Comparison of ENCODE assay signal across 36 cellular contexts in the genomic region with DNA sequence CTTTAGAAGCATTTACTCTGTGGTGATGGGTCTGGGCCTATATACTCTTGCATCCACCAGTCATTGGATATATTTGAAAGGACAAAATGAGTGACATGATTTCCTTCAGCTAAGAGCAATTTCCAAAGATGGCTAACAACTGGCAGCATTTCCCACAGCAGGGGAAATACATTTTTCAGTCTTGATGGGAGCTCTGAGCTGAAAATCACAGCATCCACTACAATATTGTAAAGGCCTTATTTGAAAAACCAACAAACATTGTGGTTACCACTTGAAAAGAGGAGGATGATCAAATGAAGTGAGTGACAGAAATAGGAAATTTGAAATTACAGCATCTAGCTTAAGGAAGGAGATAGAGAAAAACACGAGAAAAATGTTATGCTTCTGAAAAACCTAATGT.
A peak's percentile ranks its signal among the peaks of the same experiment; 100 is the strongest.
DNase-seq lines count a peak whose midpoint lies in the region; ATAC-seq, FAIRE-seq and TF ChIP-seq lines count a peak whose summit lies in the region.
"Had no signal": no experiment of that assay in that cellular context is flagged by ENCODE, and none has a peak within 500 bp of the region (broad histone marks: within the 10 kb centered on the region; RNA-seq: fewer than 3 reads in every experiment).

No MANE protein-coding gene starts in this region.

- no peaks in the 10 kb centered on the region for H4K20me1 ChIP-seq in GM23338 (replicated peaks; ENCODE audit: insufficient read depth)
- no peaks in the 10 kb centered on the region for H4K20me1 ChIP-seq in H1 (replicated peaks in 1 of 2; ENCODE audit: control insufficient read depth in 1 of 2, insufficient read depth in 2 of 2, low read length in 2 of 2)
- no peaks in the 10 kb centered on the region for H4K20me1 ChIP-seq in neural cell (ENCODE audit: insufficient read depth)
- H4K20me1 ChIP-seq: BLaER1; BLaER1 treated with 17β-estradiol and CSF1 and Interleukin-3, amounts not matched to agents 10 nM and 100 nM had no signal

- peak overlapping the region; percentile 11; the same call in 1 of the 2 replicates for H2AFZ ChIP-seq in GM23338
- peak overlapping the region; percentile 56; the same call in 1 of the 2 replicates for H2AFZ ChIP-seq in H1 (ENCODE audit: low read length)
- H2AFZ ChIP-seq in neural cell (ENCODE audit: low read depth, low read length): no peak overlapping the region

- TF ChIP-seq CTCF in GM23338 (conservative IDR thresholded peaks at IDR 0.05; ENCODE audit: low read depth in 2 of 2) (no peak), WTC11 (IDR thresholded peaks at IDR 0.05) (no peak), H1 (IDR thresholded peaks at IDR 0.05; ENCODE audit: control extremely low read depth in 1 of 3, insufficient read depth in 1 of 3, low read depth in 1 of 3, low read length in 3 of 3) (no peak), neural cell (IDR thresholded peaks at IDR 0.05; ENCODE audit: poor library complexity, severe bottlenecking) (no peak), D721Med (IDR thresholded peaks at IDR 0.05; ENCODE audit: insufficient read depth, missing control alignments) (no peak), suprapubic skin (IDR thresholded peaks at IDR 0.05) (no peak)

- no peak overlapping the region for H2BK5ac ChIP-seq in H1 (ENCODE audit: low read depth, low read length)

- ATAC-seq in GM23338 (no peak), WTC11 (no peak), HG03159 (IDR thresholded peaks at IDR 0.05; ENCODE audit: unreplicated experiment) (no peak)
- ATAC-seq: A549; CD8-positive, alpha-beta T cell had no signal

- TF ChIP-seq EP300 in H1 (IDR thresholded peaks at IDR 0.05; ENCODE audit: borderline replicate concordance in 1 of 2, low read depth in 2 of 2, low read length in 2 of 2) (no peak), neural cell (conservative IDR thresholded peaks at IDR 0.05; ENCODE audit: poor library complexity, severe bottlenecking) (peak; percentile 75), suprapubic skin (IDR thresholded peaks at IDR 0.05) (no peak)

- no peak overlapping the region for H2AK5ac ChIP-seq in H1 (ENCODE audit: low read depth, low read length)

- H3K9me3 ChIP-seq in H1 (ENCODE audit: insufficient read depth in 2 of 2, low read depth in 1 of 2, low read length in 1 of 2) (no peaks in the 10 kb centered on the region), neural cell (ENCODE audit: low read length) (no peaks in the 10 kb centered on the region), suprapubic skin (no peaks in the 10 kb centered on the region)
- H3K9me3 ChIP-seq: A549; BE2C; BLaER1; BLaER1 treated with 17β-estradiol and CSF1 and Interleukin-3, amounts not matched to agents 10 nM and 100 nM; Caco-2 had no signal

- no peak overlapping the region for H2BK120ac ChIP-seq in H1 (replicated peaks; ENCODE audit: low read depth, low read length)

- H3K4me2 ChIP-seq in GM23338 (no peak overlapping the region), H1 (ENCODE audit: insufficient read depth in 1 of 2, low read depth in 2 of 2, low read length in 2 of 2) (no peak overlapping the region), neural cell (ENCODE audit: low read length) (no peak overlapping the region)
- H3K4me2 ChIP-seq: A549; BLaER1; BLaER1 treated with 17β-estradiol and CSF1 and Interleukin-3, amounts not matched to agents 10 nM and 100 nM had no signal

- no peaks in the 10 kb centered on the region for H3K23me2 ChIP-seq in H1 (ENCODE audit: low read depth, low read length)

- H3K9ac ChIP-seq in H1 (replicated peaks in 1 of 4; ENCODE audit: extremely low read depth in 1 of 4, low read depth in 3 of 4, low read length in 3 of 4) (no peak overlapping the region), neural cell (ENCODE audit: low read length) (no peak overlapping the region)
- H3K9ac ChIP-seq: BLaER1; BLaER1 treated with 17β-estradiol and CSF1 and Interleukin-3, amounts not matched to agents 10 nM and 100 nM had no signal

- H3K4me1 ChIP-seq in GM23338 (ENCODE audit: insufficient read depth): no peaks in the 10 kb centered on the region
- no peaks in the 10 kb centered on the region for H3K4me1 ChIP-seq in H1 (replicated peaks in 1 of 4; ENCODE audit: control insufficient read depth in 3 of 4, insufficient read depth in 4 of 4, low read length in 3 of 4)
- H3K4me1 ChIP-seq in suprapubic skin: no peaks in the 10 kb centered on the region
- H3K4me1 ChIP-seq: A549; BE2C; BLaER1; BLaER1 treated with 17β-estradiol and CSF1 and Interleukin-3, amounts not matched to agents 10 nM and 100 nM; Caco-2 had no signal

- TF ChIP-seq POLR2A in H1 (IDR thresholded peaks at IDR 0.05; ENCODE audit: control extremely low read depth in 1 of 2, low read depth in 2 of 2, low read length in 2 of 2): no peak
- TF ChIP-seq POLR2A in suprapubic skin (IDR thresholded peaks at IDR 0.05): no peak

- no peaks in the 10 kb centered on the region for H3K79me1 ChIP-seq in H1 (ENCODE audit: low read depth, low read length)

- no peak overlapping the region for H2BK20ac ChIP-seq in H1 (ENCODE audit: low read length)

- H3K4me3 ChIP-seq in GM23338 (no peak overlapping the region), H1 (ENCODE audit: extremely low read depth in 1 of 4, insufficient read depth in 2 of 4, low read depth in 3 of 4, low read length in 4 of 4) (no peak overlapping the region), neural cell (ENCODE audit: low read length) (no peak overlapping the region), suprapubic skin (no peak overlapping the region)
- H3K4me3 ChIP-seq: A549; BLaER1; BLaER1 treated with 17β-estradiol and CSF1 and Interleukin-3, amounts not matched to agents 10 nM and 100 nM had no signal

- H3K27me3 ChIP-seq in GM23338 (ENCODE audit: insufficient read depth) (no peaks in the 10 kb centered on the region), H1 (replicated peaks in 1 of 4; ENCODE audit: control insufficient read depth in 3 of 4, extremely low read depth in 1 of 4, insufficient read depth in 3 of 4, low read length in 3 of 4) (no peaks in the 10 kb centered on the region), neural cell (ENCODE audit: insufficient read depth, low read depth, low read length) (no peaks in the 10 kb centered on the region), suprapubic skin (no peaks in the 10 kb centered on the region)
- H3K27me3 ChIP-seq: BE2C; BLaER1; BLaER1 treated with 17β-estradiol and CSF1 and Interleukin-3, amounts not matched to agents 10 nM and 100 nM had no signal

- H3K23ac ChIP-seq in H1 (ENCODE audit: insufficient read length): no peak overlapping the region

- TF ChIP-seq RAD21 in H1 (IDR thresholded peaks at IDR 0.05 in 1 of 2, conservative IDR thresholded peaks at IDR 0.05 in 1 of 2; ENCODE audit: low read depth in 2 of 2, low read length in 2 of 2): no peak
- TF ChIP-seq RAD21 in neural cell (conservative IDR thresholded peaks at IDR 0.05): no peak

- no peak overlapping the region for H4K8ac ChIP-seq in H1 (ENCODE audit: extremely low read depth, insufficient read depth, low read length)

- H3K4ac ChIP-seq in H1 (replicated peaks; ENCODE audit: insufficient read length, low read depth, low read length): no peak overlapping the region

- CTCF ChIA-PET in WTC11 (lab: Charles Lee) (no interaction called here), H1 (lab: Charles Lee; ENCODE audit: partially characterized antibody) (no interaction called here)
- CTCF ChIA-PET in activated naive CD4-positive, alpha-beta T cell treated with anti-CD3 and anti-CD28 coated beads, Interleukin-2, amount 10 ng/mL, durations not matched to agents 7 days and 5 days (lab: Charles Lee): no interaction called here

- H3K14ac ChIP-seq in H1 (ENCODE audit: insufficient read length): no peak overlapping the region

- H4K5ac ChIP-seq in H1 (ENCODE audit: insufficient read length, low read depth, low read length): no peak overlapping the region

- H3K18ac ChIP-seq in H1 (ENCODE audit: extremely low read depth, low read length): no peak overlapping the region

- H3K36me3 ChIP-seq in GM23338 (ENCODE audit: insufficient read depth) (no peaks in the 10 kb centered on the region), H1 (ENCODE audit: control insufficient read depth in 2 of 4, insufficient read depth in 4 of 4, low read length in 3 of 4) (no peaks in the 10 kb centered on the region), neural cell (ENCODE audit: insufficient read depth, low read length) (no peaks in the 10 kb centered on the region), suprapubic skin (no peaks in the 10 kb centered on the region)
- H3K36me3 ChIP-seq: BE2C; BLaER1; BLaER1 treated with 17β-estradiol and CSF1 and Interleukin-3, amounts not matched to agents 10 nM and 100 nM had no signal

- no peak overlapping the region for H4K91ac ChIP-seq in H1 (replicated peaks; ENCODE audit: insufficient read length, low read length)

- peaks cover 6% of the 10 kb centered on the region; the same call in 2 of the 3 replicates for H3K4me1 Mint-ChIP-seq in GM23338
- H3K4me1 Mint-ChIP-seq in WTC11: no peaks in the 10 kb centered on the region
- H3K4me1 Mint-ChIP-seq in activated naive CD4-positive, alpha-beta T cell treated with anti-CD3 and anti-CD28 coated beads, Interleukin-2, amount 10 ng/mL, durations not matched to agents 7 days and 5 days: no peaks in the 10 kb centered on the region
- H3K4me1 Mint-ChIP-seq: B cell; CD14-positive monocyte; CD4-positive, alpha-beta memory T cell; CD4-positive, CD25-positive, alpha-beta regulatory T cell; CD8-positive, alpha-beta memory T cell had no signal

- H3K27me3 Mint-ChIP-seq in GM23338 (ENCODE audit: insufficient read depth, low read depth, poor library complexity) (no peaks in the 10 kb centered on the region), WTC11 (ENCODE audit: low read depth) (no peaks in the 10 kb centered on the region)
- no peaks in the 10 kb centered on the region for H3K27me3 Mint-ChIP-seq in activated naive CD4-positive, alpha-beta T cell treated with anti-CD3 and anti-CD28 coated beads, Interleukin-2, amount 10 ng/mL, durations not matched to agents 7 days and 5 days
- H3K27me3 Mint-ChIP-seq: B cell; CD4-positive, alpha-beta memory T cell; CD4-positive, alpha-beta T cell; CD4-positive, CD25-positive, alpha-beta regulatory T cell; CD8-positive, alpha-beta memory T cell had no signal

- H3K56ac ChIP-seq in H1 (replicated peaks; ENCODE audit: insufficient read length, low read depth, low read length): no peak overlapping the region

- no peak overlapping the region for H3K4me3 Mint-ChIP-seq in GM23338
- no peak overlapping the region for H3K4me3 Mint-ChIP-seq in WTC11
- H3K4me3 Mint-ChIP-seq in activated naive CD4-positive, alpha-beta T cell treated with anti-CD3 and anti-CD28 coated beads, Interleukin-2, amount 10 ng/mL, durations not matched to agents 7 days and 5 days: no peak overlapping the region
- H3K4me3 Mint-ChIP-seq: B cell; CD14-positive monocyte; CD4-positive, alpha-beta memory T cell; CD4-positive, alpha-beta T cell; CD4-positive, CD25-positive, alpha-beta regulatory T cell; CD8-positive, alpha-beta memory T cell; CD8-positive, alpha-beta T cell had no signal

- H3K27ac ChIP-seq in GM23338 (ENCODE audit: low read depth) (no peak overlapping the region), H1 (ENCODE audit: low read depth, low read length) (no peak overlapping the region), neural cell (ENCODE audit: low read length) (no peak overlapping the region), suprapubic skin (no peak overlapping the region)
- H3K27ac ChIP-seq: 22Rv1; A549; BLaER1; BLaER1 treated with 17β-estradiol and CSF1 and Interleukin-3, amounts not matched to agents 10 nM and 100 nM; C4-2B had no signal

- POLR2A ChIA-PET in WTC11 (lab: Charles Lee) (interaction anchor here (0.6 kb wide), 1 partner anchor 60 kb away, joined by 5 read pairs; no protein-coding TSS in a partner anchor), H1 (lab: Charles Lee; ENCODE audit: partially characterized antibody) (no interaction called here)

- H2BK12ac ChIP-seq in H1 (ENCODE audit: low read depth, low read length): no peak overlapping the region

- no peak for DNase-seq in GM23338 (ENCODE audit: low spot score)
- no peak for DNase-seq in WTC11 (ENCODE audit: low spot score)
- DNase-seq in H1 (ENCODE audit: low read depth in 1 of 2, low spot score in 2 of 2): no peak
- DNase-seq in activated naive CD4-positive, alpha-beta T cell treated with anti-CD3 and anti-CD28 coated beads, Interleukin-2, amount 10 ng/mL, durations not matched to agents 7 days and 5 days: no peak
- DNase-seq in D721Med (ENCODE audit: insufficient read length, low spot score): no peak
- no peak for DNase-seq in suprapubic skin (ENCODE audit: low spot score in 2 of 2)
- DNase-seq: 8988T; ACHN; AML-193; BE2C; C1 segment of cervical spinal cord; Caco-2; Calu3; CD4-positive, alpha-beta memory T cell; CD4-positive, alpha-beta T cell; CD4-positive, CD25-positive, alpha-beta regulatory T cell; CD8-positive, alpha-beta memory T cell; CD8-positive, alpha-beta T cell; COR-L47; DMS 273 treated with DMSO at 0.1 percent for 48 hours; DMS153; DMS53; DMS79; DMS79 treated with DMSO at 0.1 percent for 48 hours; DND-41; EL had no signal

- H3K9me2 ChIP-seq in GM23338 (ENCODE audit: insufficient read depth): no peaks in the 10 kb centered on the region
- no peaks in the 10 kb centered on the region for H3K9me2 ChIP-seq in neural cell (ENCODE audit: insufficient read depth, low read length)

- no peak overlapping the region for H2BK15ac ChIP-seq in H1 (ENCODE audit: low read length)

- no peaks in the 10 kb centered on the region for H3K36me3 Mint-ChIP-seq in GM23338 (ENCODE audit: low read depth)
- no peaks in the 10 kb centered on the region for H3K36me3 Mint-ChIP-seq in WTC11
- no peaks in the 10 kb centered on the region for H3K36me3 Mint-ChIP-seq in activated naive CD4-positive, alpha-beta T cell treated with anti-CD3 and anti-CD28 coated beads, Interleukin-2, amount 10 ng/mL, durations not matched to agents 7 days and 5 days
- H3K36me3 Mint-ChIP-seq: CD14-positive monocyte; CD4-positive, alpha-beta memory T cell; CD4-positive, CD25-positive, alpha-beta regulatory T cell; CD8-positive, alpha-beta memory T cell; CD8-positive, alpha-beta T cell had no signal

- H3F3A ChIP-seq in GM23338 (replicated peaks; ENCODE audit: low read depth): no peaks in the 10 kb centered on the region
- no peaks in the 10 kb centered on the region for H3F3A ChIP-seq in neural cell (ENCODE audit: insufficient read depth, low read length, poor library complexity, severe bottlenecking)

- no peak for FAIRE-seq in H1 (lab: Jason Lieb, UNC)
- no peak for FAIRE-seq in D721Med (lab: Jason Lieb, UNC)
- FAIRE-seq: A204.1, A549 had no signal

- no peaks in the 10 kb centered on the region for H3K9me3 Mint-ChIP-seq in GM23338
- no peaks in the 10 kb centered on the region for H3K9me3 Mint-ChIP-seq in WTC11
- no peaks in the 10 kb centered on the region for H3K9me3 Mint-ChIP-seq in activated naive CD4-positive, alpha-beta T cell treated with anti-CD3 and anti-CD28 coated beads, Interleukin-2, amount 10 ng/mL, durations not matched to agents 7 days and 5 days
- H3K9me3 Mint-ChIP-seq: CD14-positive monocyte; CD4-positive, alpha-beta T cell; CD8-positive, alpha-beta T cell had no signal

- 83% methylated on average over 1 of the region's 1 CpG; no CpG with 5 or more reads in 1 of the 2 experiments for WGBS in H1 (ENCODE audit: extremely low coverage in 1 of 2, insufficient coverage in 1 of 2, insufficient read length in 1 of 2, insufficient replicate concordance in 2 of 2, low coverage in 1 of 2, low lambda C conversion rate in 2 of 2, missing lambda C conversion rate in 1 of 2), 2 experiments
- 88% methylated on average over 1 of the region's 1 CpG for WGBS in suprapubic skin

- H3K27ac Mint-ChIP-seq in GM23338 (no peak overlapping the region), WTC11 (0 out of 2 replicates have a peak overlapping the region, but pooled peaks have one; percentile 31)
- no peak overlapping the region for H3K27ac Mint-ChIP-seq in activated naive CD4-positive, alpha-beta T cell treated with anti-CD3 and anti-CD28 coated beads, Interleukin-2, amount 10 ng/mL, durations not matched to agents 7 days and 5 days
- H3K27ac Mint-ChIP-seq: B cell; CD14-positive monocyte; CD4-positive, alpha-beta memory T cell; CD4-positive, alpha-beta T cell; CD4-positive, CD25-positive, alpha-beta regulatory T cell; CD8-positive, alpha-beta memory T cell; CD8-positive, alpha-beta T cell had no signal

- H3K79me2 ChIP-seq in GM23338 (replicated peaks; ENCODE audit: insufficient read depth) (no peaks in the 10 kb centered on the region), H1 (ENCODE audit: control insufficient read depth in 1 of 2, insufficient read depth in 2 of 2, low read length in 2 of 2) (no peaks in the 10 kb centered on the region), neural cell (replicated peaks; ENCODE audit: insufficient read depth, low read length) (no peaks in the 10 kb centered on the region)
